9 cellular contexts compared by ENCODE assay signal in genomic region chr22:21014202-21015050, GRCh38. TPM values are rescaled to one million over a fixed set of nuclear protein-coding genes. Genes with fewer than 3 reads are reported as not detected.
A peak's percentile ranks its signal among the peaks of the same experiment; 100 is the strongest.
DNase-seq lines count a peak whose midpoint lies in the region; ATAC-seq and TF ChIP-seq lines count a peak whose summit lies in the region.
"Had no signal": no experiment of that assay in that cellular context is flagged by ENCODE, and none has a peak within 500 bp of the region (broad histone marks: within the 10 kb centered on the region; RNA-seq: fewer than 3 reads in every experiment).

No MANE protein-coding gene starts in this region.

- TF ChIP-seq POLR2A in erythroblast (IDR thresholded peaks at IDR 0.05; ENCODE audit: low read length): peak; percentile 37

- H3K9ac ChIP-seq in HUES6 (ENCODE audit: low read length) (peak overlapping the region; percentile 47), OCI-LY1 (ENCODE audit: low read length) (no peak overlapping the region), mucosa of rectum (ENCODE audit: low read depth in 1 of 2, low read length in 2 of 2) (peak overlapping the region; percentile 8 to 57)

- H3K4me1 ChIP-seq in HUES6 (ENCODE audit: control insufficient read depth, insufficient read depth, low read length) (peaks cover 31% of the 10 kb centered on the region), OCI-LY1 (ENCODE audit: insufficient read depth, low read length, severe bottlenecking) (peaks cover 9% of the 10 kb centered on the region), mucosa of rectum (ENCODE audit: control insufficient read depth in 2 of 2, insufficient read depth in 2 of 2, low read length in 2 of 2) (peaks cover 18 to 19% of the 10 kb centered on the region in 2 donors)

- DNase-seq in CD4-positive, alpha-beta T cell: peak; percentile 67 to 85 (median 76)
- DNase-seq in activated T-cell treated with anti-CD3 and anti-CD28 coated beads, Interleukin-2, amount 50 U/mL, for 1 hour: peak; percentile 84
- peak; percentile 91 to 93 for DNase-seq in erythroblast (lab: John Stamatoyannopoulos, UW)
- DNase-seq in stimulated activated CD8-positive, alpha-beta memory T cell treated with anti-CD3 and anti-CD28 coated beads, Interleukin-4, amount 100 ng/mL, for 24 hours (ENCODE audit: low read depth): peak; percentile 88

- no peaks in the 10 kb centered on the region for H4K20me1 ChIP-seq in OCI-LY1 (ENCODE audit: insufficient read depth, low read length)

- H3K27me3 Mint-ChIP-seq in CD4-positive, alpha-beta T cell: no peaks in the 10 kb centered on the region

- H3K4me3 Mint-ChIP-seq in CD4-positive, alpha-beta T cell: peak overlapping the region; percentile 86

- H2AFZ ChIP-seq in OCI-LY1 (ENCODE audit: low read length): no peak overlapping the region

- no peak for TF ChIP-seq CTCF in CD4-positive, alpha-beta T cell (IDR thresholded peaks at IDR 0.05)
- TF ChIP-seq CTCF in OCI-LY1 (IDR thresholded peaks at IDR 0.05; ENCODE audit: low read length): no peak

- peaks cover 30% of the 10 kb centered on the region for H3K4me1 Mint-ChIP-seq in CD4-positive, alpha-beta T cell (ENCODE audit: low read depth)

- POLR2A ChIA-PET in CD4-positive, alpha-beta T cell (lab: Charles Lee): interaction anchor here (1.2 to 3.2 kb wide), 3 partner anchors 12 to 97 kb away, joined by 3 to 22 read pairs (median 9); partner anchors contain the start of genes CRKL and THAP7

- no peaks in the 10 kb centered on the region for H3K79me2 ChIP-seq in OCI-LY1 (ENCODE audit: insufficient read depth, low read length)

- H3K27ac Mint-ChIP-seq in CD4-positive, alpha-beta T cell: peak overlapping the region; percentile 81

- H3K27ac ChIP-seq in CD4-positive, alpha-beta T cell (ENCODE audit: low read depth, low read length): peak overlapping the region; percentile 27
- H3K27ac ChIP-seq in HUES6 (ENCODE audit: low read depth, low read length) (no peak overlapping the region; the same call in 1 of the 2 replicates), OCI-LY1 (ENCODE audit: low read depth, low read length, poor library complexity, severe bottlenecking) (no peak overlapping the region), mucosa of rectum (ENCODE audit: low read depth in 2 of 2, low read length in 2 of 2) (peak overlapping the region; percentile 36 to 56)

- no peaks in the 10 kb centered on the region for H3F3A ChIP-seq in OCI-LY1 (ENCODE audit: insufficient read depth, low read length)

- H3K36me3 ChIP-seq in HUES6 (ENCODE audit: control insufficient read depth, insufficient read depth, low read length) (no peaks in the 10 kb centered on the region), OCI-LY1 (ENCODE audit: insufficient read depth, low read length) (no peaks in the 10 kb centered on the region), mucosa of rectum (ENCODE audit: control insufficient read depth in 2 of 2, insufficient read depth in 2 of 2, low read length in 2 of 2) (no peaks in the 10 kb centered on the region)

- no peaks in the 10 kb centered on the region for H3K36me3 Mint-ChIP-seq in CD4-positive, alpha-beta T cell (ENCODE audit: low read depth)

- ATAC-seq in CD4-positive, alpha-beta T cell (ENCODE audit: poor library complexity): peak; percentile 88
- peak; percentile 64 for ATAC-seq in GM19468 (IDR thresholded peaks at IDR 0.05; ENCODE audit: extremely low read depth, unreplicated experiment)

- H3K9me2 ChIP-seq in OCI-LY1 (ENCODE audit: low read depth, low read length): no peaks in the 10 kb centered on the region

- no peaks in the 10 kb centered on the region for H3K9me3 Mint-ChIP-seq in CD4-positive, alpha-beta T cell

- intact Hi-C loops in CD4-positive, alpha-beta T cell (cut with DNase I, micrococcal nuclease): loop anchor here in 1 of 2 experiments (1.0 kb wide), 1 partner anchor 12 kb away; the partner anchor contains the start of gene THAP7

- no peaks in the 10 kb centered on the region for H3K27me3 ChIP-seq in CD4-positive, alpha-beta T cell (ENCODE audit: control insufficient read depth, insufficient read depth, low read length)
- H3K27me3 ChIP-seq in HUES6 (ENCODE audit: control insufficient read depth, insufficient read depth, low read length): 0 out of 2 replicates have a peak, but pooled peaks cover 4% of the 10 kb centered on the region
- H3K27me3 ChIP-seq in OCI-LY1 (ENCODE audit: insufficient read depth, low read length): no peaks in the 10 kb centered on the region
- no peaks in the 10 kb centered on the region for H3K27me3 ChIP-seq in mucosa of rectum (ENCODE audit: control insufficient read depth in 2 of 2, insufficient read depth in 2 of 2, low read length in 2 of 2)

- peak overlapping the region; percentile 70 for H3K4me3 ChIP-seq in HUES6 (ENCODE audit: low read depth, low read length)
- peak overlapping the region; percentile 37 for H3K4me3 ChIP-seq in OCI-LY1 (ENCODE audit: low read depth, low read length, poor library complexity, severe bottlenecking)
- H3K4me3 ChIP-seq in mucosa of rectum (ENCODE audit: low read length in 2 of 2): peak overlapping the region; percentile 65 to 70

- no peaks in the 10 kb centered on the region for H3K9me3 ChIP-seq in CD4-positive, alpha-beta T cell (ENCODE audit: control insufficient read depth, low read length)
- H3K9me3 ChIP-seq in HUES6 (ENCODE audit: control insufficient read depth, insufficient read depth, low read depth, low read length) (peaks cover 3% of the 10 kb centered on the region; the same call in 1 of the 2 replicates), OCI-LY1 (ENCODE audit: low read length) (no peaks in the 10 kb centered on the region), mucosa of rectum (ENCODE audit: control insufficient read depth in 2 of 2, low read length in 2 of 2) (no peaks in the 10 kb centered on the region)

- CTCF ChIA-PET in CD4-positive, alpha-beta T cell (lab: Charles Lee): no interaction called here

- H3K4me2 ChIP-seq in OCI-LY1 (ENCODE audit: low read length): peak overlapping the region; percentile 57

RNA-seq across cellular contexts. Expression of gene P2RX6, which starts 0.5 kb away (rescaled TPM):
- total RNA-seq in CD4-positive, alpha-beta T cell: under 1 TPM; 0.14 to 0.69 TPM

RNA-seq across cellular contexts. Expression of gene THAP7, which starts 12.5 kb away (rescaled TPM):
- total RNA-seq in CD4-positive, alpha-beta T cell: 10 to 100 TPM; 82.7 to 84.0 TPM

RNA-seq across cellular contexts. Expression of gene SLC7A4, which starts 17.9 kb away (rescaled TPM):
- total RNA-seq in CD4-positive, alpha-beta T cell: not detected
- total RNA-seq: T-helper 1 cell treated with Interleukin-12 subunit alpha and Interleukin-12 subunit beta and Interleukin-4 antibody, amounts not matched to agents 30 ng/mL and 1 ng/mL, for 36 hours had no signal

RNA-seq across cellular contexts. Expression of gene LRRC74B, which starts 31.3 kb away (rescaled TPM):
- not detected for total RNA-seq in CD4-positive, alpha-beta T cell
- total RNA-seq: T-helper 1 cell treated with Interleukin-12 subunit alpha and Interleukin-12 subunit beta and Interleukin-4 antibody, amounts not matched to agents 30 ng/mL and 1 ng/mL, for 36 hours had no signal

RNA-seq across cellular contexts. Expression of gene LZTR1, which starts 32.3 kb away (rescaled TPM):
- 10 to 100 TPM; 48.4 to 51.3 TPM for total RNA-seq in CD4-positive, alpha-beta T cell

Comparison
In these comparisons a context has a peak if more than half of its experiments do, and no peak if none do; other contexts are left out.
1. H3K27ac ChIP-seq: peak in CD4-positive, alpha-beta T cell (single experiment) and mucosa of rectum (2 of 2); none in HUES6 (single experiment) and OCI-LY1 (single experiment).
2. Peak in every context shown above with its lines, with median percentiles within 50 percentile points of each other: DNase-seq and H3K4me3 ChIP-seq.